8 cellular contexts compared by ENCODE assay signal in genomic region chr19:34345934-34346333, GRCh38. TPM values are rescaled to one million over a fixed set of nuclear protein-coding genes. Genes with fewer than 3 reads are reported as not detected.
DNase-seq lines count a peak whose midpoint lies in the region; ATAC-seq and TF ChIP-seq lines count a peak whose summit lies in the region.

No MANE protein-coding gene starts in this region.

- H3K4me3 Mint-ChIP-seq in Calu3 (ENCODE audit: low read depth, unreplicated experiment) (no peak overlapping the region), osteocyte (ENCODE audit: unreplicated experiment) (no peak overlapping the region)

- H3K27ac ChIP-seq in PC-3 (ENCODE audit: low read length): no peak overlapping the region
- no peak overlapping the region for H3K27ac ChIP-seq in upper lobe of left lung

- ATAC-seq in PC-3: peak; percentile 83
- peak; percentile 83 to 86 for ATAC-seq in upper lobe of left lung (ENCODE audit: low FRiP score in 2 of 2)
- ATAC-seq in GM21423 (IDR thresholded peaks at IDR 0.05; ENCODE audit: unreplicated experiment): no peak

- H3K4me3 ChIP-seq in PC-3 (ENCODE audit: low read length) (no peak overlapping the region), fibroblast of the aortic adventitia (ENCODE audit: low read depth, low read length) (no peak overlapping the region), upper lobe of left lung (no peak overlapping the region)

- intact Hi-C loops in Calu3 (cut with micrococcal nuclease; ENCODE audit: unreplicated experiment) (no loop called here), PC-3 (cut with micrococcal nuclease) (no loop called here)

- POLR2A ChIA-PET in PC-3 (lab: Charles Lee; ENCODE audit: unreplicated experiment): no interaction called here

- no peaks in the 10 kb centered on the region for H3K4me1 ChIP-seq in PC-3 (ENCODE audit: insufficient read depth, low read length)
- H3K4me1 ChIP-seq in upper lobe of left lung: no peaks in the 10 kb centered on the region

- BruUV-seq in Calu3 (replicated peaks; lab: Mats Ljungman, UMichigan) (no TSS peak), PC-3 (replicated peaks; lab: Mats Ljungman, UMichigan) (no TSS peak)

- no peak overlapping the region for H3K9ac ChIP-seq in PC-3 (ENCODE audit: low read length)

- H3K36me3 Mint-ChIP-seq in Calu3 (ENCODE audit: insufficient read depth, unreplicated experiment): peaks cover 39% of the 10 kb centered on the region
- H3K36me3 Mint-ChIP-seq in osteocyte (ENCODE audit: unreplicated experiment): peaks cover 33% of the 10 kb centered on the region

- H2AFZ ChIP-seq in PC-3 (ENCODE audit: low read length): no peak overlapping the region

- no peaks in the 10 kb centered on the region for H3K79me2 ChIP-seq in PC-3 (ENCODE audit: low read length)

- TF ChIP-seq CTCF in Calu3 (IDR thresholded peaks at IDR 0.05; ENCODE audit: unreplicated experiment) (peak; percentile 92), PC-3 (conservative IDR thresholded peaks at IDR 0.05; ENCODE audit: low read depth, low read length) (peak; percentile 89), fibroblast of the aortic adventitia (IDR thresholded peaks at IDR 0.05; ENCODE audit: insufficient read depth, low read length) (peak; percentile 91), osteocyte (IDR thresholded peaks at IDR 0.05) (peak; percentile 79), upper lobe of left lung (IDR thresholded peaks at IDR 0.05) (peak; percentile 63 to 81 (median 72))

- WGBS in upper lobe of left lung, 2 donors: 35 to 36% methylated on average over 7 of the region's 7 CpGs

- no peaks in the 10 kb centered on the region for H4K20me1 ChIP-seq in PC-3 (ENCODE audit: low read length)

- H3K4me2 ChIP-seq in PC-3 (ENCODE audit: low read length): no peak overlapping the region

- peaks cover under 1% of the 10 kb centered on the region for H3K4me1 Mint-ChIP-seq in Calu3 (ENCODE audit: low read depth, unreplicated experiment)
- H3K4me1 Mint-ChIP-seq in osteocyte (ENCODE audit: unreplicated experiment): peaks cover 3% of the 10 kb centered on the region

- DNase-seq in Calu3 (peak; percentile 83), HuH-7.5 (ENCODE audit: low spot score) (peak; percentile 85), PC-3 (peak; percentile 81), fibroblast of the aortic adventitia (ENCODE audit: low read depth) (peak; percentile 70), osteocyte (ENCODE audit: extremely low spot score, unreplicated experiment) (peak; percentile 89), upper lobe of left lung (peak in 1 of 2 donors; percentile 69)
- DNase-seq in activated T-helper 1 cell treated with anti-CD3 and anti-CD28 coated beads, Interleukin-2, amount 50 U/mL, for 16 hours (ENCODE audit: low read depth in 1 of 2, low spot score in 1 of 2): peak; percentile 41 to 45

- TF ChIP-seq EP300 in upper lobe of left lung (IDR thresholded peaks at IDR 0.05): no peak

- CTCF ChIA-PET in Calu3 (lab: Charles Lee) (interaction anchor here (0.6 to 1.2 kb wide), 2 partner anchors 10 to 139 kb away, joined by 3 to 4 read pairs; no protein-coding TSS in a partner anchor), PC-3 (lab: Charles Lee) (interaction anchor here (0.7 kb wide), 1 partner anchor 142 kb away, joined by 3 read pairs; no protein-coding TSS in a partner anchor)

- no peaks in the 10 kb centered on the region for H3K36me3 ChIP-seq in PC-3 (ENCODE audit: low read depth, low read length)
- H3K36me3 ChIP-seq in upper lobe of left lung: peaks cover 6 to 89% (median 63%) of the 10 kb centered on the region in 4 donors

- H3K9me3 ChIP-seq in PC-3 (ENCODE audit: low read length) (no peaks in the 10 kb centered on the region), upper lobe of left lung (no peaks in the 10 kb centered on the region)

- H3F3A ChIP-seq in PC-3 (ENCODE audit: low read length, unreplicated experiment): no peaks in the 10 kb centered on the region

- H3K27me3 ChIP-seq in PC-3 (ENCODE audit: low read length) (no peaks in the 10 kb centered on the region), upper lobe of left lung (no peaks in the 10 kb centered on the region)

- H3K27me3 Mint-ChIP-seq in Calu3 (ENCODE audit: unreplicated experiment) (no peaks in the 10 kb centered on the region), osteocyte (ENCODE audit: unreplicated experiment) (no peaks in the 10 kb centered on the region)

- H3K9me2 ChIP-seq in PC-3 (replicated peaks; ENCODE audit: low read length): no peaks in the 10 kb centered on the region

- no peaks in the 10 kb centered on the region for H3K9me3 Mint-ChIP-seq in Calu3 (ENCODE audit: low read depth, unreplicated experiment)
- H3K9me3 Mint-ChIP-seq in osteocyte (ENCODE audit: unreplicated experiment): no peaks in the 10 kb centered on the region

- no peak for TF ChIP-seq POLR2A in upper lobe of left lung (IDR thresholded peaks at IDR 0.05)

- no peak overlapping the region for H3K27ac Mint-ChIP-seq in Calu3 (ENCODE audit: unreplicated experiment)
- H3K27ac Mint-ChIP-seq in osteocyte (ENCODE audit: unreplicated experiment): no peak overlapping the region

RNA-seq across cellular contexts. Expression of gene GPI, which starts 19.1 kb away (rescaled TPM):
- 353 and 375 TPM in 2 replicates for total RNA-seq in Calu3 (2022)
- total RNA-seq in PC-3 (2014; rRNA removed): 263 and 319 TPM in 2 replicates
- total RNA-seq in fibroblast of the aortic adventitia (ENCODE audit: low replicate concordance): 127 and 132 TPM in 2 replicates
- total RNA-seq in osteocyte: 181 and 192 TPM in 2 replicates
- total RNA-seq in upper lobe of left lung: 100 to 1,000 TPM in 4 of 6 donors, 10 to 100 TPM in 2; 90.4 to 198 (median 128) TPM

RNA-seq across cellular contexts. Expression of gene PDCD2L, which starts 58.3 kb away (rescaled TPM):
- total RNA-seq in Calu3 (2022) (29.3 and 35.7 TPM in 2 replicates), PC-3 (2014; rRNA removed) (31.5 and 38.4 TPM in 2 replicates), fibroblast of the aortic adventitia (ENCODE audit: low replicate concordance) (6.7 and 8.0 TPM in 2 replicates), osteocyte (7.1 and 11.1 TPM in 2 replicates), upper lobe of left lung (10 to 100 TPM in 3 of 6 donors, 1 to 10 TPM in 3; 3.2 to 35.6 (median 9.5) TPM)
